ENCODE assay signal across 16 cellular contexts in the genomic region with DNA sequence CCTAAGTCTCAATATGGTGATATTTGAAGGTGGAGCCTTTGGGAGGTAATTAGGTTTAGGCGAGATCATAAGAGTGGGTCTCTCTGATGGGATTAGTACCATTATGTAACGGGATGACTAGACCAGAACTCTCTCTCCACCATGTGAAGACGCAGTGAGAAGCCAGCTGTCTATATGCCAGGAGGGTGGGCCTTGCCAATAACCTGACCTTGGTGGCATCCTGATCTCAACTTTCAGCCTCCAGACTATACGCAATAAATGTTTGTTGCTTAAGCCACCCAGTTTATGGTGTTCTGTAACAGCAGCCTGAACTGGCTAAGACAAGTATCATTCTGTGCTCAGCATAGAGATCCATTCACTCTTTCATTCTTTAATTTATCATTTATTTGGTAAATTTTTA.
DNase-seq lines count a peak whose midpoint lies in the region; ATAC-seq and TF ChIP-seq lines count a peak whose summit lies in the region.
"Had no signal": no experiment of that assay in that cellular context is flagged by ENCODE, and none has a peak within 500 bp of the region (broad histone marks: within the 10 kb centered on the region; RNA-seq: fewer than 3 reads in every experiment).

No MANE protein-coding gene starts in this region.

- H3K27ac ChIP-seq in left ventricle myocardium inferior (replicated peaks), result no peak overlapping the region
- peak overlapping the region in 1 of 2 donors; percentile 8 for H3K27ac ChIP-seq in ovary
- no peak overlapping the region for H3K27ac ChIP-seq in testis
- no peak overlapping the region for H3K27ac ChIP-seq in thyroid gland
- H3K27ac ChIP-seq: BLaER1 had no signal

- DNase-seq in Right ventricle myocardium inferior (ENCODE audit: missing footprints), result no peak
- DNase-seq in left ventricle myocardium inferior, result no peak
- peak; percentile 15 for DNase-seq in fibroblast of gingiva (ENCODE audit: low read depth)
- peak; percentile 51 to 87 (median 78) for DNase-seq in ovary
- peak; percentile 43 for DNase-seq in testis
- no peak for DNase-seq in glomerular visceral epithelial cell (ENCODE audit: extremely low spot score)
- no peak for DNase-seq in thyroid gland
- DNase-seq: 8988T; CD4-positive, alpha-beta memory T cell; DMS153; DMS79; GDM1; HCEC 1CT had no signal

- TF ChIP-seq CTCF in left ventricle myocardium inferior (IDR thresholded peaks at IDR 0.05; ENCODE audit: borderline replicate concordance) (no peak), ovary (IDR thresholded peaks at IDR 0.05) (no peak), testis (IDR thresholded peaks at IDR 0.05) (no peak), thyroid gland (IDR thresholded peaks at IDR 0.05) (no peak)

- H3K4me1 ChIP-seq in left ventricle myocardium inferior (peaks cover 15% of the 10 kb centered on the region), ovary (ENCODE audit: insufficient read depth) (peaks cover 10% of the 10 kb centered on the region), testis (peaks cover 5% of the 10 kb centered on the region), thyroid gland (no peaks in the 10 kb centered on the region)
- H3K4me1 ChIP-seq: BLaER1 had no signal

- intact Hi-C loops in Right ventricle myocardium inferior (cut with DNase I), result no loop called here
- intact Hi-C loops in left ventricle myocardium inferior (cut with micrococcal nuclease), result no loop called here
- intact Hi-C loops in ovary (cut with DNase I), result no loop called here
- intact Hi-C loops in testis (cut with DNase I; ENCODE audit: low total_unique reads), result no loop called here
- intact Hi-C loops in thyroid gland (cut with DNase I), result no loop called here

- no peaks in the 10 kb centered on the region for H3K27me3 ChIP-seq in left ventricle myocardium inferior (ENCODE audit: low read depth)
- no peaks in the 10 kb centered on the region for H3K27me3 ChIP-seq in ovary
- no peaks in the 10 kb centered on the region for H3K27me3 ChIP-seq in testis
- H3K27me3 ChIP-seq in thyroid gland, result no peaks in the 10 kb centered on the region
- H3K27me3 ChIP-seq: BLaER1 had no signal

- H3K4me3 ChIP-seq in left ventricle myocardium inferior (no peak overlapping the region), ovary (no peak overlapping the region), testis (no peak overlapping the region), thyroid gland (replicated peaks in 1 of 3) (no peak overlapping the region)
- H3K4me3 ChIP-seq: BLaER1, GM23338 had no signal

- H3K9me3 ChIP-seq in left ventricle myocardium inferior (replicated peaks) (no peaks in the 10 kb centered on the region), ovary (no peaks in the 10 kb centered on the region), testis (no peaks in the 10 kb centered on the region), thyroid gland (no peaks in the 10 kb centered on the region)
- H3K9me3 ChIP-seq: BLaER1 had no signal

- TF ChIP-seq EP300 in ovary (IDR thresholded peaks at IDR 0.05), result no peak

- WGBS in ovary, 3 donors, result 45 to 71% (median 57%) methylated on average over 4 of the region's 4 CpGs
- WGBS in testis, 2 donors, result 25 to 41% methylated on average over 4 of the region's 4 CpGs
- 87 to 91% methylated on average over 4 of the region's 4 CpGs for WGBS in thyroid gland, 2 donors

- no peaks in the 10 kb centered on the region for H3K36me3 ChIP-seq in left ventricle myocardium inferior
- no peaks in the 10 kb centered on the region for H3K36me3 ChIP-seq in ovary
- H3K36me3 ChIP-seq in testis (ENCODE audit: low read depth, missing control alignments), result no peaks in the 10 kb centered on the region
- no peaks in the 10 kb centered on the region for H3K36me3 ChIP-seq in thyroid gland
- H3K36me3 ChIP-seq: BLaER1 had no signal

- ATAC-seq in Right ventricle myocardium inferior, result peak; percentile 36
- no peak for ATAC-seq in GM18517 (IDR thresholded peaks at IDR 0.05; ENCODE audit: unreplicated experiment)
- ATAC-seq: GM23338 had no signal

- TF ChIP-seq POLR2A in ovary (IDR thresholded peaks at IDR 0.05), result no peak
- no peak for TF ChIP-seq POLR2A in testis (IDR thresholded peaks at IDR 0.05)
- TF ChIP-seq POLR2A in thyroid gland (IDR thresholded peaks at IDR 0.05), result no peak

Comparison
In these comparisons a context has a peak if more than half of its experiments do, and no peak if none do; other contexts are left out.
1. DNase-seq: peak in fibroblast of gingiva (single experiment), ovary (5 of 5) and testis (single experiment); none in Right ventricle myocardium inferior (single experiment), left ventricle myocardium inferior (single experiment), glomerular visceral epithelial cell (single experiment) and thyroid gland (0 of 2).